ENCODE assay signal across 8 cellular contexts in genomic region chr6:166540631-166541331, GRCh38. TPM values are rescaled to one million over a fixed set of nuclear protein-coding genes. Genes with fewer than 3 reads are reported as not detected.
DNase-seq lines count a peak whose midpoint lies in the region; ATAC-seq and TF ChIP-seq lines count a peak whose summit lies in the region.

No MANE protein-coding gene starts in this region.

- peak overlapping the region; percentile 86 for H3K27ac Mint-ChIP-seq in activated CD4-positive, alpha-beta T cell treated with anti-CD3 and anti-CD28 coated beads, Interleukin-2, amount 10 ng/mL, durations not matched to agents 24 days and 14 days

- intact Hi-C loops in activated CD4-positive, alpha-beta T cell treated with anti-CD3 and anti-CD28 coated beads, Interleukin-2, amount 10 ng/mL, durations not matched to agents 24 days and 14 days (cut with micrococcal nuclease): loop anchor here (1.0 to 5.0 kb wide), 2 partner anchors 87 to 412 kb away; partner anchors contain the start of gene RPS6KA2

- DNase-seq in SIG-M5 treated with dmso at 0.1 percent for 504 hours (lab: John Stamatoyannopoulos, UW; ENCODE audit: unreplicated experiment) (peak; percentile 49), SIG-M5 (lab: John Stamatoyannopoulos, UW) (no peak), fibroblast of the aortic adventitia (ENCODE audit: low read depth) (peak; percentile 33), retina (no peak), NCI-H524 (lab: John Stamatoyannopoulos, UW) (no peak)
- DNase-seq in activated CD4-positive, alpha-beta T cell treated with anti-CD3 and anti-CD28 coated beads, Interleukin-2, amount 10 ng/mL, durations not matched to agents 24 days and 14 days: peak; percentile 82
- peak; percentile 73 for DNase-seq in stimulated activated CD4-positive, alpha-beta T cell treated with anti-CD3 and anti-CD28 coated beads, Interleukin-4, amount 100 ng/mL, for 24 hours

- no peak for TF ChIP-seq CTCF in fibroblast of the aortic adventitia (IDR thresholded peaks at IDR 0.05; ENCODE audit: insufficient read depth, low read length)

- no peak overlapping the region for H3K4me3 ChIP-seq in fibroblast of the aortic adventitia (ENCODE audit: low read depth, low read length)

- H3K27me3 Mint-ChIP-seq in activated CD4-positive, alpha-beta T cell treated with anti-CD3 and anti-CD28 coated beads, Interleukin-2, amount 10 ng/mL, durations not matched to agents 24 days and 14 days: no peaks in the 10 kb centered on the region

- peaks cover 23% of the 10 kb centered on the region for H3K4me1 Mint-ChIP-seq in activated CD4-positive, alpha-beta T cell treated with anti-CD3 and anti-CD28 coated beads, Interleukin-2, amount 10 ng/mL, durations not matched to agents 24 days and 14 days

- H3K9me3 Mint-ChIP-seq in activated CD4-positive, alpha-beta T cell treated with anti-CD3 and anti-CD28 coated beads, Interleukin-2, amount 10 ng/mL, durations not matched to agents 24 days and 14 days: no peaks in the 10 kb centered on the region

- H3K4me3 Mint-ChIP-seq in activated CD4-positive, alpha-beta T cell treated with anti-CD3 and anti-CD28 coated beads, Interleukin-2, amount 10 ng/mL, durations not matched to agents 24 days and 14 days: peak overlapping the region; percentile 70

- no peaks in the 10 kb centered on the region for H3K36me3 Mint-ChIP-seq in activated CD4-positive, alpha-beta T cell treated with anti-CD3 and anti-CD28 coated beads, Interleukin-2, amount 10 ng/mL, durations not matched to agents 24 days and 14 days (ENCODE audit: low read depth)

- peak; percentile 97 for ATAC-seq in HG03354 (IDR thresholded peaks at IDR 0.05; ENCODE audit: poor library complexity, severe bottlenecking, unreplicated experiment)

RNA-seq across cellular contexts. Expression of gene RAMACL, which starts 45.7 kb away (rescaled TPM):
- total RNA-seq in activated CD4-positive, alpha-beta T cell treated with anti-CD3 and anti-CD28 coated beads, Interleukin-2, amount 10 ng/mL, durations not matched to agents 24 days and 14 days: 0.14 and 0.30 TPM in 2 replicates
- total RNA-seq in fibroblast of the aortic adventitia (ENCODE audit: low replicate concordance): 2.4 and 2.5 TPM in 2 replicates

Comparison
In these comparisons a context has a peak if more than half of its experiments do, and no peak if none do; other contexts are left out.
1. DNase-seq: peak in SIG-M5 treated with dmso at 0.1 percent for 504 hours (single experiment), activated CD4-positive, alpha-beta T cell treated with anti-CD3 and anti-CD28 coated beads, Interleukin-2, amount 10 ng/mL, durations not matched to agents 24 days and 14 days (single experiment), fibroblast of the aortic adventitia (single experiment) and stimulated activated CD4-positive, alpha-beta T cell treated with anti-CD3 and anti-CD28 coated beads, Interleukin-4, amount 100 ng/mL, for 24 hours (single experiment); none in SIG-M5 (single experiment), retina (single experiment) and NCI-H524 (0 of 2).